In genomic region chr18:3595282-3596273, GRCh38 we compare ENCODE assay signal across 8 cellular contexts.
DNase-seq lines count a peak whose midpoint lies in the region; ATAC-seq and TF ChIP-seq lines count a peak whose summit lies in the region.

No MANE protein-coding gene starts in this region.

- peak; percentile 83 for DNase-seq in AG04449 (ENCODE audit: low read depth, low spot score)
- DNase-seq in NCI-H2196 (lab: John Stamatoyannopoulos, UW; ENCODE audit: unreplicated experiment): peak; percentile 92
- DNase-seq in activated CD4-positive, alpha-beta T cell treated with anti-CD3 and anti-CD28 coated beads, Interleukin-2, amount 50 U/mL, for 48 hours: peak; percentile 35 to 58
- peak; percentile 84 for DNase-seq in fibroblast of gingiva (ENCODE audit: low read depth)
- DNase-seq in natural killer cell: peak; percentile 35
- DNase-seq in AG08396 (ENCODE audit: low spot score): no peak

- ATAC-seq in GM18508 (IDR thresholded peaks at IDR 0.05; ENCODE audit: insufficient read depth, unreplicated experiment) (peak; percentile 39), HG03064 (IDR thresholded peaks at IDR 0.05; ENCODE audit: low read depth, unreplicated experiment) (peak; percentile 50), natural killer cell (peak; percentile 6 to 37 (median 36))

- CTCF ChIA-PET in AG04449 (lab: Yijun Ruan, JAX): interaction anchor here (1.1 to 6.4 kb wide), 17 partner anchors 7 to 314 kb away, joined by 3 to 102 read pairs (median 6); no protein-coding TSS in a partner anchor

- intact Hi-C loops in natural killer cell (cut with micrococcal nuclease): loop anchor here (1.0 to 2.0 kb wide), 3 partner anchors 83 to 348 kb away; partner anchors contain the start of gene MYL12A

- peaks cover 47% of the 10 kb centered on the region in 2 donors for H3K4me1 Mint-ChIP-seq in natural killer cell

- peak overlapping the region; percentile 57 for H3K4me3 ChIP-seq in AG04449 (ENCODE audit: low read depth, low read length)

- TF ChIP-seq CTCF in AG04449 (IDR thresholded peaks at IDR 0.05; ENCODE audit: insufficient read depth, low read length, missing control alignments) (no peak), natural killer cell (IDR thresholded peaks at IDR 0.05) (no peak)

- H3K27ac Mint-ChIP-seq in natural killer cell: peak overlapping the region; percentile 99

- H3K4me3 Mint-ChIP-seq in natural killer cell: peak overlapping the region; percentile 93

- POLR2A ChIA-PET in AG04449 (lab: Yijun Ruan, JAX): interaction anchor here (0.7 to 3.7 kb wide), 6 partner anchors 8 to 147 kb away, joined by 3 to 34 read pairs (median 13); no protein-coding TSS in a partner anchor

- no peaks in the 10 kb centered on the region for H3K9me3 Mint-ChIP-seq in natural killer cell

- no peaks in the 10 kb centered on the region for H3K36me3 Mint-ChIP-seq in natural killer cell

- H3K27me3 Mint-ChIP-seq in natural killer cell (ENCODE audit: low read depth in 2 of 2): no peaks in the 10 kb centered on the region
